25 cellular contexts compared by ENCODE assay signal in the genomic region with DNA sequence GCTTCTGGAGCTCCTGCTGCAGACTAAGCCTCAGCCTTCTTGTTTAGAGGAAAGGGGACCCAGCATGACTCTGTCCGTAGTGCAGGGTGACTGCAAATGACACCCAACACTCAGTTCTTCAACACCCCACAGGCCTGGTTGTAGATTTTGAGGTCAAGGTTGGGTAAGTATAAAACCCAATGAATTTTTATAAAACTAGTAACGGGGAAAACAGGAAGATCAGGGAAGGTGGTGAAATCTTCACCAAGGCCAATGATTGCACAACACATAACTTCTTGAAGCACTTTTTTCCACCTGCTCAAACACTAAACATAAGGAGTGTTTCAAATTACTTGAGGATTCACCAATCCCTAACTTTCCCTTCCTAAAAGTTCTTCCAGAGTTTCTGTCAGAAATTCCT.
DNase-seq lines count a peak whose midpoint lies in the region; ATAC-seq and TF ChIP-seq lines count a peak whose summit lies in the region.
"Had no signal": no experiment of that assay in that cellular context is flagged by ENCODE, and none has a peak within 500 bp of the region (broad histone marks: within the 10 kb centered on the region; RNA-seq: fewer than 3 reads in every experiment).

No MANE protein-coding gene starts in this region.

- H3K27me3 ChIP-seq in lung (ENCODE audit: control insufficient read depth, insufficient read depth), result no peaks in the 10 kb centered on the region
- H3K27me3 ChIP-seq: foreskin keratinocyte, pancreas, sigmoid colon, testis had no signal

- H3K4me1 Mint-ChIP-seq in CD14-positive monocyte, result peaks cover 41% of the 10 kb centered on the region
- peaks cover 11% of the 10 kb centered on the region for H3K4me1 Mint-ChIP-seq in activated B cell treated with CpG ODN at 0.5 μM for 24 hours

- no peak overlapping the region for H3K4me3 ChIP-seq in lung
- H3K4me3 ChIP-seq: pancreas, sigmoid colon, testis had no signal

- H3K27ac Mint-ChIP-seq in CD14-positive monocyte (peak overlapping the region; percentile 87 to 95 (median 92)), activated B cell treated with CpG ODN at 0.5 μM for 24 hours (peak overlapping the region; percentile 37)
- H3K27ac Mint-ChIP-seq: activated naive CD4-positive, alpha-beta T cell treated with anti-CD3 and anti-CD28 coated beads for 36 hours had no signal

- 29 to 49% methylated on average over 2 of the region's 2 CpGs for WGBS in lung, 2 donors

- H3K27me3 Mint-ChIP-seq in CD14-positive monocyte (ENCODE audit: low read depth in 3 of 3) (peaks cover 0 to 2% (median 0%) of the 10 kb centered on the region in 3 donors), activated B cell treated with CpG ODN at 0.5 μM for 24 hours (no peaks in the 10 kb centered on the region)
- H3K27me3 Mint-ChIP-seq: naive B cell had no signal

- POLR2A ChIA-PET in activated B cell treated with CpG ODN at 0.5 μM for 24 hours (lab: Charles Lee), result no interaction called here

- ATAC-seq in activated B cell treated with CpG ODN at 0.5 μM for 24 hours (ENCODE audit: low read depth) (no peak), lung (ENCODE audit: insufficient read depth, low FRiP score) (no peak), GM18909 (IDR thresholded peaks at IDR 0.05; ENCODE audit: poor library complexity, unreplicated experiment) (no peak), HG03045 (IDR thresholded peaks at IDR 0.05; ENCODE audit: unreplicated experiment) (no peak)
- ATAC-seq: activated CD4-positive, CD25-positive, alpha-beta regulatory T cell treated with anti-CD3 and anti-CD28 coated beads, Interleukin-2, amount 50 U/mL, for 24 hours; foreskin keratinocyte; Panc1 had no signal

- H3K36me3 ChIP-seq in lung (ENCODE audit: control insufficient read depth in 2 of 2, insufficient read depth in 2 of 2, low read length in 2 of 2), result peaks cover 8 to 15% of the 10 kb centered on the region in 2 donors

- DNase-seq in CD14-positive monocyte (ENCODE audit: low spot score) (no peak), KBM-7 (peak; percentile 45), activated B cell treated with CpG ODN at 0.5 μM for 24 hours (no peak), lung (ENCODE audit: low spot score) (no peak)
- DNase-seq in activated CD4-positive, alpha-beta T cell treated with anti-CD3 and anti-CD28 coated beads for 1 hour, result no peak
- DNase-seq: activated naive CD4-positive, alpha-beta T cell treated with anti-CD3 and anti-CD28 coated beads for 36 hours; activated T-cell treated with anti-CD3 and anti-CD28 coated beads, Interleukin-2, amount 50 U/mL, for 48 hours; cerebellar nuclear complex; EL; erythroblast; foreskin keratinocyte; hypothalamus; islet precursor cell; mesenchymal stem cell; naive B cell; NCI-H1694 treated with DMSO at 0.1 percent for 48 hours; NCI-H2227 treated with DMSO at 0.1 percent for 48 hours; NCI-H82; pancreas; sigmoid colon; testis had no signal

- H3K4me3 Mint-ChIP-seq in CD14-positive monocyte (peak overlapping the region in 1 of 2 donors; percentile 73), activated B cell treated with CpG ODN at 0.5 μM for 24 hours (no peak overlapping the region)
- H3K4me3 Mint-ChIP-seq: activated naive CD4-positive, alpha-beta T cell treated with anti-CD3 and anti-CD28 coated beads for 36 hours had no signal

- intact Hi-C loops in CD14-positive monocyte (cut with micrococcal nuclease) (loop anchor here (5.0 to 10.0 kb wide), 4 partner anchors 157 to 632 kb away; partner anchors contain the start of genes LEPR (in 1 of the 2) and LEPROT (in 1 of the 2)), activated B cell treated with CpG ODN at 0.5 μM for 24 hours (cut with micrococcal nuclease) (no loop called here)

- TF ChIP-seq CTCF in CD14-positive monocyte (IDR thresholded peaks at IDR 0.05), result no peak
- TF ChIP-seq CTCF in activated B cell treated with CpG ODN at 0.5 μM for 24 hours (IDR thresholded peaks at IDR 0.05), result no peak
- TF ChIP-seq CTCF in lung (IDR thresholded peaks at IDR 0.05; ENCODE audit: control extremely low read depth, extremely low read depth), result no peak

- H3K9me3 Mint-ChIP-seq in CD14-positive monocyte (peaks cover 0 to 3% (median 0%) of the 10 kb centered on the region in 7 donors), activated B cell treated with CpG ODN at 0.5 μM for 24 hours (no peaks in the 10 kb centered on the region)
- H3K9me3 Mint-ChIP-seq: activated naive CD4-positive, alpha-beta T cell treated with anti-CD3 and anti-CD28 coated beads for 36 hours; naive B cell had no signal

- peaks cover 3 to 7% of the 10 kb centered on the region in 2 donors for H3K4me1 ChIP-seq in lung (ENCODE audit: control insufficient read depth in 2 of 2, insufficient read depth in 2 of 2, low read length in 2 of 2)
- H3K4me1 ChIP-seq: foreskin keratinocyte, testis had no signal

- CTCF ChIA-PET in activated B cell treated with CpG ODN at 0.5 μM for 24 hours (lab: Charles Lee), result no interaction called here

- peaks cover 0 to 2% of the 10 kb centered on the region in 2 donors for H3K9me3 ChIP-seq in lung (ENCODE audit: control insufficient read depth in 2 of 2, insufficient read depth in 1 of 2, low read length in 1 of 2)
- H3K9me3 ChIP-seq: pancreas, sigmoid colon, testis had no signal

- H3K36me3 Mint-ChIP-seq in CD14-positive monocyte, result peaks cover 31 to 35% of the 10 kb centered on the region in 2 donors
- H3K36me3 Mint-ChIP-seq in activated B cell treated with CpG ODN at 0.5 μM for 24 hours (ENCODE audit: low read depth), result peaks cover 46% of the 10 kb centered on the region

- in situ Hi-C loops in KBM-7 (cut with MboI; ENCODE audit: low pct_unique_long_range_greater_than_20kb, low sequenced_read_pairs), result loop anchor here (25.0 kb wide), 1 partner anchor 157 kb away; no protein-coding TSS in a partner anchor

- H3K27ac ChIP-seq in lung (ENCODE audit: low read depth in 1 of 2, low read length in 1 of 2), result peak overlapping the region; percentile 21 to 42
- H3K27ac ChIP-seq: foreskin keratinocyte, pancreas, testis had no signal
